In genomic region chr7:100673942-100674431, GRCh38 we compare ENCODE assay signal across 9 cellular contexts. TPM values are rescaled to one million over a fixed set of nuclear protein-coding genes. Genes with fewer than 3 reads are reported as not detected.
A peak's percentile ranks its signal among the peaks of the same experiment; 100 is the strongest.
DNase-seq lines count a peak whose midpoint lies in the region; ATAC-seq and TF ChIP-seq lines count a peak whose summit lies in the region.
"Had no signal": no experiment of that assay in that cellular context is flagged by ENCODE, and none has a peak within 500 bp of the region (broad histone marks: within the 10 kb centered on the region; RNA-seq: fewer than 3 reads in every experiment).

No MANE protein-coding gene starts in this region.

- peaks cover 44% of the 10 kb centered on the region for H3K79me2 ChIP-seq in SK-N-SH (ENCODE audit: insufficient read depth)

- intact Hi-C loops in left lung (cut with DNase I): no loop called here

- no peaks in the 10 kb centered on the region for H3K9me3 Mint-ChIP-seq in stimulated activated naive CD8-positive, alpha-beta T cell treated with anti-CD3 and anti-CD28 coated beads, Interleukin-15, Interleukin-2, amounts not matched to agents 100 ng/mL and 50 ng/mL, for 24 hours

- peak overlapping the region; percentile 91 for H3K4me3 Mint-ChIP-seq in stimulated activated naive CD8-positive, alpha-beta T cell treated with anti-CD3 and anti-CD28 coated beads, Interleukin-15, Interleukin-2, amounts not matched to agents 100 ng/mL and 50 ng/mL, for 24 hours

- peak overlapping the region; percentile 75; the same call in 1 of the 2 replicates for H2AFZ ChIP-seq in SK-N-SH (ENCODE audit: low read depth)

- peaks cover 31% of the 10 kb centered on the region for H3F3A ChIP-seq in SK-N-SH (replicated peaks; ENCODE audit: insufficient read depth)

- H3K27me3 Mint-ChIP-seq in stimulated activated naive CD8-positive, alpha-beta T cell treated with anti-CD3 and anti-CD28 coated beads, Interleukin-15, Interleukin-2, amounts not matched to agents 100 ng/mL and 50 ng/mL, for 24 hours: no peaks in the 10 kb centered on the region

- TF ChIP-seq CTCF in SK-N-SH (IDR thresholded peaks at IDR 0.05): no peak
- no peak for TF ChIP-seq CTCF in cardiac fibroblast (IDR thresholded peaks at IDR 0.05; ENCODE audit: low read depth, low read length)
- no peak for TF ChIP-seq CTCF in left lung (IDR thresholded peaks at IDR 0.05)

- peaks cover 0 to 24% of the 10 kb centered on the region in 2 experiments; a peak in 1 of 4 replicates for H3K4me1 ChIP-seq in SK-N-SH (ENCODE audit: control insufficient read depth in 1 of 2, insufficient read depth in 2 of 2, low read depth in 1 of 2, low read length in 1 of 2)
- H3K4me1 ChIP-seq in left lung: peaks cover 5 to 39% of the 10 kb centered on the region in 2 donors

- POLR2A ChIA-PET in SK-N-SH (lab: Yijun Ruan, JAX): interaction anchor here (0.8 to 6.3 kb wide), 4 partner anchors 9 to 61 kb away, joined by 3 to 23 read pairs (median 6); partner anchors contain the start of genes ACTL6B and MOSPD3

- ATAC-seq in HG02588 (IDR thresholded peaks at IDR 0.05; ENCODE audit: unreplicated experiment): peak; percentile 2
- ATAC-seq in left lung: peak; percentile 1
- no peak for ATAC-seq in HG02623 (IDR thresholded peaks at IDR 0.05; ENCODE audit: unreplicated experiment)

- H3K27ac ChIP-seq in SK-N-SH (ENCODE audit: low read depth in 2 of 2, low read length in 1 of 2): peak overlapping the region; percentile 90 to 94
- H3K27ac ChIP-seq in left lung: peak overlapping the region; percentile 96 to 98

- H3K4me1 Mint-ChIP-seq in stimulated activated naive CD8-positive, alpha-beta T cell treated with anti-CD3 and anti-CD28 coated beads, Interleukin-15, Interleukin-2, amounts not matched to agents 100 ng/mL and 50 ng/mL, for 24 hours (ENCODE audit: low read depth): peaks cover 15% of the 10 kb centered on the region

- DNase-seq in COLO668 (lab: John Stamatoyannopoulos, UW; ENCODE audit: unreplicated experiment) (peak; percentile 70), SK-N-SH (peak; percentile 69), cardiac fibroblast (ENCODE audit: low read depth in 2 of 2) (peak in 1 of 2 donors; percentile 29), left lung (peak; percentile 62 to 88), NCI-H1105 (lab: John Stamatoyannopoulos, UW) (no peak)

- no peaks in the 10 kb centered on the region for H3K9me3 ChIP-seq in SK-N-SH
- no peaks in the 10 kb centered on the region for H3K9me3 ChIP-seq in left lung

- H3K27ac Mint-ChIP-seq in stimulated activated naive CD8-positive, alpha-beta T cell treated with anti-CD3 and anti-CD28 coated beads, Interleukin-15, Interleukin-2, amounts not matched to agents 100 ng/mL and 50 ng/mL, for 24 hours: peak overlapping the region; percentile 93

- no peaks in the 10 kb centered on the region for H3K9me2 ChIP-seq in SK-N-SH

- H4K20me1 ChIP-seq in SK-N-SH (ENCODE audit: insufficient read depth): peaks cover 33% of the 10 kb centered on the region

- H3K9ac ChIP-seq in SK-N-SH: peak overlapping the region; percentile 87

- 0% methylated on average over 23 of the region's 35 CpGs for WGBS in SK-N-SH (ENCODE audit: low lambda C conversion rate)

- CTCF ChIA-PET in SK-N-SH (lab: Yijun Ruan, JAX): interaction anchor here (0.7 to 10.5 kb wide), 7 partner anchors 12 to 45 kb away, joined by 3 to 227 read pairs (median 5); partner anchors contain the start of genes ACTL6B, GIGYF1 and POP7

- H3K36me3 ChIP-seq in SK-N-SH (replicated peaks in 1 of 2; ENCODE audit: control insufficient read depth in 1 of 2, insufficient read depth in 2 of 2, low read length in 1 of 2) (peaks cover 13 to 23% of the 10 kb centered on the region in 2 experiments), left lung (peaks cover 0 to 28% of the 10 kb centered on the region in 2 donors)

- no peak for TF ChIP-seq RAD21 in SK-N-SH (IDR thresholded peaks at IDR 0.05; ENCODE audit: low read length)

- peaks cover 10% of the 10 kb centered on the region for H3K36me3 Mint-ChIP-seq in stimulated activated naive CD8-positive, alpha-beta T cell treated with anti-CD3 and anti-CD28 coated beads, Interleukin-15, Interleukin-2, amounts not matched to agents 100 ng/mL and 50 ng/mL, for 24 hours (ENCODE audit: low read depth)

- H3K4me3 ChIP-seq in SK-N-SH (ENCODE audit: low read depth in 2 of 2, low read length in 1 of 2): peak overlapping the region; percentile 83 to 98
- H3K4me3 ChIP-seq in cardiac fibroblast (replicated peaks in 1 of 2; ENCODE audit: low read depth in 2 of 2, low read length in 2 of 2): peak overlapping the region; percentile 95 to 100
- peak overlapping the region; percentile 91 to 95 for H3K4me3 ChIP-seq in left lung

- H3K27me3 ChIP-seq in SK-N-SH (ENCODE audit: insufficient read depth): no peaks in the 10 kb centered on the region
- no peaks in the 10 kb centered on the region for H3K27me3 ChIP-seq in left lung

- H3K4me2 ChIP-seq in SK-N-SH: peak overlapping the region; percentile 95

- no peak for TF ChIP-seq EP300 in SK-N-SH (IDR thresholded peaks at IDR 0.05; ENCODE audit: borderline replicate concordance in 1 of 2, low read depth in 1 of 2, low read length in 1 of 2)

TF ChIP-seq in SK-N-SH, 30 proteins besides CTCF, POLR2A, EP300 and RAD21 (continues in another document):
- TF ChIP-seq RFX5 (IDR thresholded peaks at IDR 0.05; ENCODE audit: low read length) (no peak), PBX3 (IDR thresholded peaks at IDR 0.05) (no peak), FOSL2 (IDR thresholded peaks at IDR 0.05; ENCODE audit: borderline replicate concordance, low read depth) (no peak), REST (IDR thresholded peaks at IDR 0.05; ENCODE audit: low read depth, low read length) (no peak), ELF1 (IDR thresholded peaks at IDR 0.05) (no peak; the same call in 1 of the 2 replicates)
- TF ChIP-seq, protein P1, sequence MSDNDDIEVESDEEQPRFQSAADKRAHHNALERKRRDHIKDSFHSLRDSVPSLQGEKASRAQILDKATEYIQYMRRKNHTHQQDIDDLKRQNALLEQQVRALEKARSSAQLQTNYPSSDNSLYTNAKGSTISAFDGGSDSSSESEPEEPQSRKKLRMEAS (IDR thresholded peaks at IDR 0.05; ENCODE audit: low read depth): peak; percentile 27; the same call in 1 of the 2 replicates
- TF ChIP-seq, protein P2, sequence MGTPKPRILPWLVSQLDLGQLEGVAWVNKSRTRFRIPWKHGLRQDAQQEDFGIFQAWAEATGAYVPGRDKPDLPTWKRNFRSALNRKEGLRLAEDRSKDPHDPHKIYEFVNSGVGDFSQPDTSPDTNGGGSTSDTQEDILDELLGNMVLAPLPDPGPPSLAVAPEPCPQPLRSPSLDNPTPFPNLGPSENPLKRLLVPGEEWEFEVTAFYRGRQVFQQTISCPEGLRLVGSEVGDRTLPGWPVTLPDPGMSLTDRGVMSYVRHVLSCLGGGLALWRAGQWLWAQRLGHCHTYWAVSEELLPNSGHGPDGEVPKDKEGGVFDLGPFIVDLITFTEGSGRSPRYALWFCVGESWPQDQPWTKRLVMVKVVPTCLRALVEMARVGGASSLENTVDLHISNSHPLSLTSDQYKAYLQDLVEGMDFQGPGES (IDR thresholded peaks at IDR 0.05; ENCODE audit: low read depth, low read length): no peak

RNA-seq across cellular contexts. Expression of gene GNB2, which starts 0.4 kb away (rescaled TPM):
- polyA plus RNA-seq in SK-N-SH (2012; rRNA removed): 276 and 398 TPM in 2 replicates
- 195 and 393 TPM in 2 replicates for polyA plus RNA-seq in SK-N-SH (2012; cell fraction: cytosol; rRNA removed)
- polyA plus RNA-seq in SK-N-SH (2012; cell fraction: nucleus; rRNA removed): 231 and 304 TPM in 2 replicates
- 100 to 1,000 TPM; 214 to 273 TPM for total RNA-seq in left lung

RNA-seq across cellular contexts. Expression of gene ACTL6B, which starts 17.7 kb away (rescaled TPM):
- polyA plus RNA-seq in SK-N-SH (2012; rRNA removed): 0.67 and 0.93 TPM in 2 replicates
- 1.2 and 2.0 TPM in 2 replicates for polyA plus RNA-seq in SK-N-SH (2012; cell fraction: cytosol; rRNA removed)
- 1.3 and 2.2 TPM in 2 replicates for polyA plus RNA-seq in SK-N-SH (2012; cell fraction: nucleus; rRNA removed)
- not detected for total RNA-seq in left lung
- total RNA-seq: NCI-H460 had no signal

RNA-seq across cellular contexts. Expression of gene GIGYF1, which starts 20.1 kb away (rescaled TPM):
- 17.4 and 19.4 TPM in 2 replicates for polyA plus RNA-seq in SK-N-SH (2012; rRNA removed)
- polyA plus RNA-seq in SK-N-SH (2012; cell fraction: cytosol; rRNA removed): 3.3 and 5.9 TPM in 2 replicates
- 99.4 and 118 TPM in 2 replicates for polyA plus RNA-seq in SK-N-SH (2012; cell fraction: nucleus; rRNA removed)
- 10 to 100 TPM; 28.3 to 33.0 TPM for total RNA-seq in left lung

RNA-seq across cellular contexts. Expression of gene POP7, which starts 31.9 kb away (rescaled TPM):
- 63.8 and 81.8 TPM in 2 replicates for polyA plus RNA-seq in SK-N-SH (2012; rRNA removed)
- 46.0 and 60.0 TPM in 2 replicates for polyA plus RNA-seq in SK-N-SH (2012; cell fraction: cytosol; rRNA removed)
- polyA plus RNA-seq in SK-N-SH (2012; cell fraction: nucleus; rRNA removed): 30.7 and 40.4 TPM in 2 replicates
- 10 to 100 TPM; 22.4 to 29.7 TPM for total RNA-seq in left lung

RNA-seq across cellular contexts. Expression of gene TFR2, which starts 32.6 kb away (rescaled TPM):
- 0.30 and 0.32 TPM in 2 replicates for polyA plus RNA-seq in SK-N-SH (2012; rRNA removed)
- 0.13 and 0.33 TPM in 2 replicates for polyA plus RNA-seq in SK-N-SH (2012; cell fraction: cytosol; rRNA removed)
- polyA plus RNA-seq in SK-N-SH (2012; cell fraction: nucleus; rRNA removed): 1.5 TPM in 2 replicates
- total RNA-seq in left lung: 1 to 10 TPM in 1 of 2 donors, under 1 TPM in 1; 0.67 to 1.8 TPM
